In the genomic region with DNA sequence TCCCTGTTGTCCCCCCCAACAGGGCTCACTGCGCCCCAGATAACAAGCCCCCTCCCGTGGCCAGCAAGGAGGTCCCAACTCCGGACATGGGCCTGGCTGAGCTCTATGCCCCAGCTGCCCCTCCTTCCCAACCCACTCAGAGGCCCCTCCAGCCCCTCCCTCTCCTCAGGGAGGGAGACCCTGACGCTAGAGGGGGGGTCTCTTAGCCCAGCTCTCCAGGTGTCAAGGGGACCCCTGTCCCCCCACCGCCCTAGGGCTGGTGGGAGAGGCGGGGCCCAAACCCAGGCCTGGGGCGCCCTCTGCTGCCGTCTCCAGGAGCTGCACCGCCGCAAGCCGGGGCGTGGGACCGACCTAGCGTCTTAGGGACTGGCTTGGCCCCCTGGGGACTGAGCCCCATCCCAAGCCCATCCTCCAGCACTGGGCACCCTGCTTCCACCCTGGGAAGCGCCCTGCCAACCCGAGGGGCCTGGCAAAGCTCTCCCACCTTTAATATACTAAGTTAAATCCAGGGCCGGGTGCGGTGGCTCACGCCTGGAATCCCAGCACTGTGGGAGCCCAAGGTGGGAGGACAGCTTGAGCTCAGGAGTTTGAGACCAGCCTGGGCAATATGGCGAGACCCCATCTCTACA, we compare ENCODE assay signal across 8 cellular contexts. TPM values are rescaled to one million over a fixed set of nuclear protein-coding genes. Genes with fewer than 3 reads are reported as not detected.
DNase-seq lines count a peak whose midpoint lies in the region; ATAC-seq and TF ChIP-seq lines count a peak whose summit lies in the region.

No MANE protein-coding gene starts in this region.

- H3K27ac ChIP-seq in neutrophil = no peak overlapping the region
- no peak overlapping the region for H3K27ac ChIP-seq in upper lobe of right lung

- peaks cover 78% of the 10 kb centered on the region for H3K27me3 ChIP-seq in neutrophil
- H3K27me3 ChIP-seq in upper lobe of right lung = peaks cover 59% of the 10 kb centered on the region

- no peak overlapping the region for H3K4me3 ChIP-seq in epithelial cell of proximal tubule (ENCODE audit: low read depth, low read length)
- H3K4me3 ChIP-seq in neutrophil (ENCODE audit: low read depth in 1 of 2, low read length in 1 of 2) = peak overlapping the region in 1 of 2 experiments; percentile 28
- no peak overlapping the region for H3K4me3 ChIP-seq in upper lobe of right lung

- H3K27me3 Mint-ChIP-seq in activated CD8-positive, alpha-beta memory T cell treated with anti-CD3 and anti-CD28 coated beads, Interleukin-2, amount 10 ng/mL, durations not matched to agents 7 days and 5 days = peaks cover 34% of the 10 kb centered on the region

- H3K36me3 ChIP-seq in neutrophil (no peaks in the 10 kb centered on the region), upper lobe of right lung (no peaks in the 10 kb centered on the region)

- H3K9me3 ChIP-seq in neutrophil = no peaks in the 10 kb centered on the region
- no peaks in the 10 kb centered on the region for H3K9me3 ChIP-seq in upper lobe of right lung

- POLR2A ChIA-PET in GM10248 (lab: Yijun Ruan, JAX) = no interaction called here

- CTCF ChIA-PET in GM10248 (lab: Yijun Ruan, JAX) = interaction anchor here (0.8 to 1.0 kb wide), 4 partner anchors 42 to 240 kb away, joined by 3 to 4 read pairs (median 3); a partner anchor contains a TSS
- CTCF ChIA-PET in activated CD8-positive, alpha-beta memory T cell treated with anti-CD3 and anti-CD28 coated beads, Interleukin-2, amount 10 ng/mL, durations not matched to agents 7 days and 5 days (lab: Charles Lee) = interaction anchor here (0.6 to 1.3 kb wide), 9 partner anchors 37 to 408 kb away, joined by 3 to 4 read pairs (median 3); a partner anchor contains a TSS

- ATAC-seq in activated CD8-positive, alpha-beta memory T cell treated with anti-CD3 and anti-CD28 coated beads, Interleukin-2, amount 10 ng/mL, durations not matched to agents 7 days and 5 days = peak; percentile 77
- peak; percentile 83 for ATAC-seq in upper lobe of right lung
- no peak for ATAC-seq in GM19035 (IDR thresholded peaks at IDR 0.05; ENCODE audit: unreplicated experiment)
- no peak for ATAC-seq in GM18868 (IDR thresholded peaks at IDR 0.05; ENCODE audit: unreplicated experiment)

- intact Hi-C loops in upper lobe of right lung (cut with DNase I) = no loop called here

- TF ChIP-seq CTCF in GM10248 (IDR thresholded peaks at IDR 0.05; ENCODE audit: control extremely low read depth, extremely low read depth, low read depth, missing control alignments) = peak; percentile 94
- peak; percentile 66 for TF ChIP-seq CTCF in epithelial cell of proximal tubule (conservative IDR thresholded peaks at IDR 0.05; ENCODE audit: low read depth, low read length)
- peak; percentile 98 for TF ChIP-seq CTCF in neutrophil (IDR thresholded peaks at IDR 0.05)
- TF ChIP-seq CTCF in upper lobe of right lung (IDR thresholded peaks at IDR 0.05) = peak; percentile 95

- no peak overlapping the region for H3K4me3 Mint-ChIP-seq in activated CD8-positive, alpha-beta memory T cell treated with anti-CD3 and anti-CD28 coated beads, Interleukin-2, amount 10 ng/mL, durations not matched to agents 7 days and 5 days

- H3K36me3 Mint-ChIP-seq in activated CD8-positive, alpha-beta memory T cell treated with anti-CD3 and anti-CD28 coated beads, Interleukin-2, amount 10 ng/mL, durations not matched to agents 7 days and 5 days = no peaks in the 10 kb centered on the region

- DNase-seq in GM10248 (ENCODE audit: extremely low spot score) (peak; percentile 84), NAMALWA (ENCODE audit: low spot score) (peak; percentile 68), epithelial cell of proximal tubule (ENCODE audit: low read depth) (no peak), upper lobe of right lung (peak; percentile 84)
- peak; percentile 74 for DNase-seq in activated CD8-positive, alpha-beta memory T cell treated with anti-CD3 and anti-CD28 coated beads, Interleukin-2, amount 10 ng/mL, durations not matched to agents 7 days and 5 days

- H3K9me3 Mint-ChIP-seq in activated CD8-positive, alpha-beta memory T cell treated with anti-CD3 and anti-CD28 coated beads, Interleukin-2, amount 10 ng/mL, durations not matched to agents 7 days and 5 days (ENCODE audit: low read depth) = no peaks in the 10 kb centered on the region

- peaks cover 3% of the 10 kb centered on the region for H3K4me1 Mint-ChIP-seq in activated CD8-positive, alpha-beta memory T cell treated with anti-CD3 and anti-CD28 coated beads, Interleukin-2, amount 10 ng/mL, durations not matched to agents 7 days and 5 days

- H3K4me1 ChIP-seq in neutrophil (ENCODE audit: control insufficient read depth in 1 of 2, insufficient read depth in 1 of 2, low read depth in 1 of 2, low read length in 1 of 2) (peaks cover 14 to 18% of the 10 kb centered on the region in 2 experiments), upper lobe of right lung (peaks cover 12% of the 10 kb centered on the region)

- no peak overlapping the region for H3K27ac Mint-ChIP-seq in activated CD8-positive, alpha-beta memory T cell treated with anti-CD3 and anti-CD28 coated beads, Interleukin-2, amount 10 ng/mL, durations not matched to agents 7 days and 5 days

RNA-seq across cellular contexts. Expression of a gene that starts 1.4 kb away (rescaled TPM):
- not detected for total RNA-seq in activated CD8-positive, alpha-beta memory T cell treated with anti-CD3 and anti-CD28 coated beads, Interleukin-2, amount 10 ng/mL, durations not matched to agents 7 days and 5 days
- total RNA-seq in epithelial cell of proximal tubule = under 0.01 and 0.46 TPM in 2 replicates
- total RNA-seq in upper lobe of right lung = not detected

RNA-seq across cellular contexts. Expression of a gene that starts 17.5 kb away (rescaled TPM):
- total RNA-seq in activated CD8-positive, alpha-beta memory T cell treated with anti-CD3 and anti-CD28 coated beads, Interleukin-2, amount 10 ng/mL, durations not matched to agents 7 days and 5 days = 10 to 100 TPM; 64.5 to 87.9 TPM
- 71.0 and 94.4 TPM in 2 replicates for total RNA-seq in epithelial cell of proximal tubule
- total RNA-seq in upper lobe of right lung = 21.9 TPM

RNA-seq across cellular contexts. Expression of a gene that starts 19.3 kb away (rescaled TPM):
- 100 to 1,000 TPM; 172 to 212 TPM for total RNA-seq in activated CD8-positive, alpha-beta memory T cell treated with anti-CD3 and anti-CD28 coated beads, Interleukin-2, amount 10 ng/mL, durations not matched to agents 7 days and 5 days
- 155 and 193 TPM in 2 replicates for total RNA-seq in epithelial cell of proximal tubule
- total RNA-seq in upper lobe of right lung = 167 TPM

RNA-seq across cellular contexts. Expression of a gene that starts 19.7 kb away (rescaled TPM):
- total RNA-seq in activated CD8-positive, alpha-beta memory T cell treated with anti-CD3 and anti-CD28 coated beads, Interleukin-2, amount 10 ng/mL, durations not matched to agents 7 days and 5 days = not detected
- total RNA-seq in epithelial cell of proximal tubule (not detected in 2 replicates), upper lobe of right lung (not detected)

RNA-seq across cellular contexts. Expression of a gene that starts 24.8 kb away (rescaled TPM):
- total RNA-seq in activated CD8-positive, alpha-beta memory T cell treated with anti-CD3 and anti-CD28 coated beads, Interleukin-2, amount 10 ng/mL, durations not matched to agents 7 days and 5 days = 100 to 1,000 TPM; 295 to 296 TPM
- total RNA-seq in epithelial cell of proximal tubule (164 and 281 TPM in 2 replicates), upper lobe of right lung (220 TPM)

Comparison
In these comparisons a context has a peak if more than half of its experiments do, and no peak if none do; other contexts are left out.
1. ATAC-seq: peak in activated CD8-positive, alpha-beta memory T cell treated with anti-CD3 and anti-CD28 coated beads, Interleukin-2, amount 10 ng/mL, durations not matched to agents 7 days and 5 days (single experiment) and upper lobe of right lung (single experiment); none in GM19035 (single experiment) and GM18868 (single experiment).
2. Peak in every context shown above with its lines, with median percentiles within 50 percentile points of each other: CTCF ChIP-seq.